ENCODE assay signal across 8 cellular contexts in genomic region chr12:114508529-114509129, GRCh38.
A peak's percentile ranks its signal among the peaks of the same experiment; 100 is the strongest.
DNase-seq lines count a peak whose midpoint lies in the region; ATAC-seq lines count a peak whose summit lies in the region.

No MANE protein-coding gene starts in this region.

- DNase-seq in COLO829 (ENCODE audit: low spot score) = peak; percentile 79
- peak; percentile 57 for DNase-seq in NCI-H748 treated with DMSO at 0.1 percent for 48 hours (lab: John Stamatoyannopoulos, UW)
- DNase-seq in activated CD4-positive, alpha-beta memory T cell treated with anti-CD3 and anti-CD28 coated beads for 36 hours = peak; percentile 71
- peak; percentile 19 for DNase-seq in effector CD8-positive, alpha-beta T cell (lab: John Stamatoyannopoulos, UW)
- peak; percentile 31 to 44 for DNase-seq in memory B cell (ENCODE audit: low spot score in 2 of 2)
- DNase-seq in stimulated activated CD8-positive, alpha-beta memory T cell treated with anti-CD3 and anti-CD28 coated beads, Interleukin-2, amount 100 ng/mL, for 1 hour (ENCODE audit: low read depth in 2 of 2) = peak; percentile 4 to 36

- POLR2A ChIA-PET in activated CD4-positive, alpha-beta memory T cell treated with anti-CD3 and anti-CD28 coated beads for 36 hours (lab: Charles Lee) = no interaction called here

- H3K9me3 Mint-ChIP-seq in activated CD4-positive, alpha-beta memory T cell treated with anti-CD3 and anti-CD28 coated beads for 36 hours = no peaks in the 10 kb centered on the region
- H3K9me3 Mint-ChIP-seq in memory B cell = peaks cover 2% of the 10 kb centered on the region

- H3K4me1 Mint-ChIP-seq in activated CD4-positive, alpha-beta memory T cell treated with anti-CD3 and anti-CD28 coated beads for 36 hours (ENCODE audit: low read depth) = peaks cover 2% of the 10 kb centered on the region
- no peaks in the 10 kb centered on the region for H3K4me1 Mint-ChIP-seq in memory B cell

- intact Hi-C loops in activated CD4-positive, alpha-beta memory T cell treated with anti-CD3 and anti-CD28 coated beads for 36 hours (cut with micrococcal nuclease) = loop anchor here (1.0 kb wide), 2 partner anchors 528 to 542 kb away; partner anchors contain the start of gene RBM19

- ATAC-seq in HG02870 (IDR thresholded peaks at IDR 0.05; ENCODE audit: unreplicated experiment) (peak; percentile 48), memory B cell (ENCODE audit: low read depth) (peak; percentile 55), GM21723 (IDR thresholded peaks at IDR 0.05; ENCODE audit: unreplicated experiment) (no peak)

- CTCF ChIA-PET in activated CD4-positive, alpha-beta memory T cell treated with anti-CD3 and anti-CD28 coated beads for 36 hours (lab: Charles Lee) = interaction anchor here (0.7 to 3.2 kb wide), 16 partner anchors 9 to 590 kb away, joined by 3 to 58 read pairs (median 4); partner anchors contain the start of gene RBM19

- H3K27ac Mint-ChIP-seq in activated CD4-positive, alpha-beta memory T cell treated with anti-CD3 and anti-CD28 coated beads for 36 hours = no peak overlapping the region
- H3K27ac Mint-ChIP-seq in memory B cell = no peak overlapping the region

- peaks cover 5% of the 10 kb centered on the region for H3K27me3 Mint-ChIP-seq in activated CD4-positive, alpha-beta memory T cell treated with anti-CD3 and anti-CD28 coated beads for 36 hours
- H3K27me3 Mint-ChIP-seq in memory B cell = peaks cover 8% of the 10 kb centered on the region

- H3K36me3 Mint-ChIP-seq in activated CD4-positive, alpha-beta memory T cell treated with anti-CD3 and anti-CD28 coated beads for 36 hours = no peaks in the 10 kb centered on the region
- H3K36me3 Mint-ChIP-seq in memory B cell = no peaks in the 10 kb centered on the region

- no peak overlapping the region for H3K4me3 Mint-ChIP-seq in activated CD4-positive, alpha-beta memory T cell treated with anti-CD3 and anti-CD28 coated beads for 36 hours
- no peak overlapping the region for H3K4me3 Mint-ChIP-seq in memory B cell

Comparison
In these comparisons a context has a peak if more than half of its experiments do, and no peak if none do; other contexts are left out.
1. DNase-seq: peak in every context shown above with its lines; median percentile 79 in COLO829; 71 in activated CD4-positive, alpha-beta memory T cell treated with anti-CD3 and anti-CD28 coated beads for 36 hours; 57 in NCI-H748 treated with DMSO at 0.1 percent for 48 hours; 38 in memory B cell; 20 in stimulated activated CD8-positive, alpha-beta memory T cell treated with anti-CD3 and anti-CD28 coated beads, Interleukin-2, amount 100 ng/mL, for 1 hour; 19 in effector CD8-positive, alpha-beta T cell.